In the genomic region with DNA sequence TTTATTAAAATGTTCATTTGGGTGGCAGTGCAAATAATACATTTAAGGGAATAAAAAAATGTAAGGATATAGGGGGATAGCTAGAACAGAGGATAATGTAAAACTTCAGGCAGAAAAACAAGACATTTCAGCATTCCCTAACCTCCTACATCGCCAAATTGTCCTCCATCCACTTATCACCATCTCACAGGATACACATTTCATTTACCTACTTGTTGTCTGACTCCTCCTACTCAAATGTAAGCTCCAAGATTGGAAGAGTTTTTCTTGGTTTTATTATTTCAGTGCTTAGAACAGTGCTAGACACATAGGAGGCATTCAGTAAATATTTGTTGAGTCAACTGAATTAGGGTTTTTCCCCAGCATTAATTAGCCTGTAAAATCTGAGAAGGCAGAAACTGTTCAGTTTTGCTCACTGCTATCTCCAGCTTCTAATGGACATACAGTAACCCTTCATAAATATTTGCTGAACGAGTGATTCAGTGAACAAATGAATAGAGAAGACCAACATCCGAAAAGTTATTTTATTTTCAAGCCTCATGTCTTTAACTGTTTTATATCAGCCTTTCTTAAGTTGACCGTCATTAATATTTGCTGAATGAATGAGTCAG, we compare ENCODE assay signal across 8 cellular contexts. TPM values are rescaled to one million over a fixed set of nuclear protein-coding genes. Genes with fewer than 3 reads are reported as not detected.
DNase-seq lines count a peak whose midpoint lies in the region; ATAC-seq and TF ChIP-seq lines count a peak whose summit lies in the region.

No MANE protein-coding gene starts in this region.

- H3K9me3 ChIP-seq in GM23248 (ENCODE audit: low read depth) (no peaks in the 10 kb centered on the region), SK-N-MC (ENCODE audit: low read depth, low read length) (no peaks in the 10 kb centered on the region), uterus (no peaks in the 10 kb centered on the region)

- H3K4me2 ChIP-seq in GM23248 (ENCODE audit: unreplicated experiment), result peak overlapping the region; percentile 95

- H3K27me3 ChIP-seq in GM23248 (replicated peaks; ENCODE audit: insufficient read depth) (no peaks in the 10 kb centered on the region), uterus (no peaks in the 10 kb centered on the region)

- H4K20me1 ChIP-seq in GM23248 (ENCODE audit: insufficient read depth), result no peaks in the 10 kb centered on the region

- intact Hi-C loops in uterus (cut with DNase I; ENCODE audit: low total_unique reads), result no loop called here

- H3K9ac ChIP-seq in GM23248, result peak overlapping the region; percentile 84
- H3K9ac ChIP-seq in SK-N-MC (ENCODE audit: insufficient read length), result peak overlapping the region; percentile 77

- H3K36me3 ChIP-seq in GM23248 (ENCODE audit: low read depth) (peaks cover 11% of the 10 kb centered on the region; the same call in 1 of the 2 replicates), SK-N-MC (ENCODE audit: insufficient read depth, low read length) (peaks cover 17% of the 10 kb centered on the region), uterus (no peaks in the 10 kb centered on the region)

- DNase-seq in ACHN (peak; percentile 13), GM23248 (peak; percentile 34), SK-N-MC (ENCODE audit: low read depth, low spot score) (no peak), iris pigment epithelial cell (ENCODE audit: low read depth) (peak; percentile 25), uterus (no peak)

- H3F3A ChIP-seq in GM23248 (ENCODE audit: insufficient read depth), result peaks cover 14% of the 10 kb centered on the region; the same call in 1 of the 2 replicates

- H3K9me2 ChIP-seq in GM23248 (ENCODE audit: insufficient read depth), result no peaks in the 10 kb centered on the region

- no peak for TF ChIP-seq CTCF in uterus (IDR thresholded peaks at IDR 0.05)

- H3K4me1 ChIP-seq in GM23248 (ENCODE audit: insufficient read depth) (peaks cover 8% of the 10 kb centered on the region), uterus (no peaks in the 10 kb centered on the region)

- ATAC-seq in GM18907 (IDR thresholded peaks at IDR 0.05; ENCODE audit: unreplicated experiment) (no peak), GM19395 (IDR thresholded peaks at IDR 0.05; ENCODE audit: unreplicated experiment) (no peak), GM18505 (IDR thresholded peaks at IDR 0.05; ENCODE audit: unreplicated experiment) (no peak)

- H3K4me3 ChIP-seq in GM23248, result peak overlapping the region; percentile 81
- H3K4me3 ChIP-seq in SK-N-MC, result peak overlapping the region; percentile 90
- H3K4me3 ChIP-seq in uterus, result peak overlapping the region; percentile 69 to 88

- H3K27ac ChIP-seq in GM23248 (peak overlapping the region; percentile 77), SK-N-MC (peak overlapping the region; percentile 77), uterus (peak overlapping the region; percentile 84 to 90)

- H3K79me2 ChIP-seq in GM23248 (ENCODE audit: insufficient read depth), result peaks cover 47% of the 10 kb centered on the region

- in situ Hi-C loops in ACHN (cut with HindIII; ENCODE audit: low pct_ligation_motif_present, low pct_unique_long_range_greater_than_20kb, low sequenced_read_pairs), result no loop called here
- in situ Hi-C loops in GM23248 (cut with MboI), result loop anchor here (10.0 kb wide), 1 partner anchor 172 kb away; the partner anchor contains the start of gene SCN1A

- whole genome bisulfite sequencing in GM23248 (ENCODE audit: low coverage in 1 of 2, low lambda C conversion rate in 2 of 2, missing lambda C conversion rate in 2 of 2), 2 experiments, result 25 to 28% methylated on average over 4 of the region's 4 CpGs

- no peak for TF ChIP-seq POLR2A in uterus (IDR thresholded peaks at IDR 0.05)
- no peak for TF ChIP-seq POLR2A in GM18505 (IDR thresholded peaks at IDR 0.05; ENCODE audit: borderline replicate concordance, extremely low read depth, insufficient read depth, insufficient read length)

- peak overlapping the region; percentile 85 for H2AFZ ChIP-seq in GM23248

RNA-seq across cellular contexts. Expression of gene TTC21B, which starts 0.9 kb away (rescaled TPM):
- total RNA-seq in GM23248 (2014; rRNA removed; shearing (Covaris generic)), result 14.9 and 15.3 TPM in 2 replicates
- polyA plus RNA-seq in GM23248 (2016; fragmentation: Nextera tagmentation; extraction: Ambion mirVana), result 6.6 and 7.6 TPM in 2 replicates
- 10 to 100 TPM; 27.6 to 79.2 (median 36.9) TPM for total RNA-seq in uterus

Comparison
In these comparisons a context has a peak if more than half of its experiments do, and no peak if none do; other contexts are left out.
1. DNase-seq: peak in ACHN (single experiment), GM23248 (single experiment) and iris pigment epithelial cell (single experiment); none in SK-N-MC (single experiment) and uterus (0 of 2).
2. Peak in every context shown above with its lines, with median percentiles within 50 percentile points of each other: H3K27ac ChIP-seq and H3K4me3 ChIP-seq.